Comparison of ENCODE assay signal across 10 cellular contexts in genomic region chr2:132804045-132804444, GRCh38.
DNase-seq lines count a peak whose midpoint lies in the region; ATAC-seq and TF ChIP-seq lines count a peak whose summit lies in the region.
"Had no signal": no experiment of that assay in that cellular context is flagged by ENCODE, and none has a peak within 500 bp of the region (broad histone marks: within the 10 kb centered on the region; RNA-seq: fewer than 3 reads in every experiment).

No MANE protein-coding gene starts in this region.

- no peak for TF ChIP-seq CTCF in RWPE1 (conservative IDR thresholded peaks at IDR 0.05; ENCODE audit: low read depth)

- DNase-seq in DMS 273 (lab: John Stamatoyannopoulos, UW; ENCODE audit: unreplicated experiment) (peak; percentile 9), DMS 273 treated with DMSO at 0.1 percent for 48 hours (lab: John Stamatoyannopoulos, UW) (no peak), NCI-H748 treated with DMSO at 0.1 percent for 48 hours (lab: John Stamatoyannopoulos, UW) (peak; percentile 34), dermis blood vessel endothelial cell (peak; percentile 28), skeletal muscle cell (ENCODE audit: low read depth) (peak; percentile 41), RWPE1 (ENCODE audit: low spot score) (no peak)
- DNase-seq: effector memory CD8-positive, alpha-beta T cell had no signal

- H3K4me3 ChIP-seq in skeletal muscle cell (ENCODE audit: low read depth, low read length), result no peak overlapping the region

- CTCF ChIA-PET in RWPE1 (lab: Yijun Ruan, JAX), result interaction anchor here (0.6 kb wide), 1 partner anchor 562 kb away, joined by 3 read pairs; no protein-coding TSS in a partner anchor

- POLR2A ChIA-PET in RWPE1 (lab: Yijun Ruan, JAX; ENCODE audit: low non-redundant PET), result no interaction called here

- ATAC-seq in GM18519 (IDR thresholded peaks at IDR 0.05; ENCODE audit: low FRiP score, unreplicated experiment) (no peak), HG02623 (IDR thresholded peaks at IDR 0.05; ENCODE audit: unreplicated experiment) (no peak)
- ATAC-seq: effector memory CD8-positive, alpha-beta T cell had no signal

- no peak overlapping the region for H3K27ac ChIP-seq in RWPE1
- H3K27ac ChIP-seq: 22Rv1 had no signal

Comparison
In these comparisons a context has a peak if more than half of its experiments do, and no peak if none do; other contexts are left out.
1. DNase-seq: peak in DMS 273 (single experiment), NCI-H748 treated with DMSO at 0.1 percent for 48 hours (single experiment), dermis blood vessel endothelial cell (single experiment) and skeletal muscle cell (single experiment); none in DMS 273 treated with DMSO at 0.1 percent for 48 hours (single experiment) and RWPE1 (single experiment).